ENCODE assay signal across 30 cellular contexts in the genomic region with DNA sequence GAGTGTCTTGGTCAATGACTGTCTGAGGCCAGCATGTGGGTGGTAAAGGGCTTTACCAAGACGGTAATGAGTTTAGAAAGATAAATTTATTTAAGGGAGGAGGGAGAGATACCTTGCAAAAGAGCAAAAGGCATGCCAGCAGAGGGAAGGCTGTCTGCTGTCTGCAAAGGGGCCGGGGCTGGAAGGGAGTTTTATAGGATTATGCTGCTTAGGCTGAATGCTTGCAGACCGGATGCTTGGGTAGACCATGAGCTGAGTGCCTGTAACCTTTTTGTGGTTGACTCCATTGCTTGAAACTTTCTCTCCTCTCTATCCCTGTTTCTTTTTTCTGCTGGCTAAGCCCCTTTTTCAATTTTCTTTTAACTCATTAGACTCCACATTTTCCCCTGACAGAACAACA.
"Had no signal": no experiment of that assay in that cellular context is flagged by ENCODE, and none has a peak within 500 bp of the region (broad histone marks: within the 10 kb centered on the region; RNA-seq: fewer than 3 reads in every experiment).

No MANE protein-coding gene starts in this region.

- DNase-seq: activated CD4-positive, alpha-beta T cell treated with anti-CD3 and anti-CD28 coated beads for 1 hour; activated CD4-positive, alpha-beta T cell treated with anti-CD3 and anti-CD28 coated beads for 4 hours; activated CD4-positive, alpha-beta T cell treated with anti-CD3 and anti-CD28 coated beads, Interleukin-2, amount 50 U/mL, for 1 hour; activated CD4-positive, alpha-beta T cell treated with anti-CD3 and anti-CD28 coated beads, Interleukin-2, amount 50 U/mL, for 48 hours; activated CD8-positive, alpha-beta memory T cell treated with anti-CD3 and anti-CD28 coated beads for 24 hours; activated CD8-positive, alpha-beta T cell treated with anti-CD3 and anti-CD28 coated beads for 36 hours; activated effector memory CD4-positive, alpha-beta T cell treated with Interleukin-2 at 50 U/mL for 16 hours; activated gamma-delta T cell treated with Interleukin-2 at 50 U/mL for 16 hours; activated naive CD4-positive, alpha-beta T cell treated with anti-CD3 and anti-CD28 coated beads, Interleukin-2, amount 50 U/mL, for 16 hours; activated naive CD4-positive, alpha-beta T cell treated with Interleukin-2 at 50 U/mL for 16 hours; activated naive CD8-positive, alpha-beta T cell treated with anti-CD3 and anti-CD28 coated beads for 36 hours; activated naive CD8-positive, alpha-beta T cell treated with anti-CD3 and anti-CD28 coated beads, Interleukin-2, amount 50 U/mL, for 24 hours; activated T-cell treated with anti-CD3 and anti-CD28 coated beads, Interleukin-2, amount 50 U/mL, for 4 hours; adrenal gland; amygdala; aorta; body of pancreas; caudate nucleus; cortex of kidney; dermis blood vessel endothelial cell; effector CD4-positive, alpha-beta T cell; effector memory CD8-positive, alpha-beta T cell; erythroblast; foreskin keratinocyte; gastrocnemius medialis; glutamatergic neuron; heart left ventricle; T-helper 2 cell had no signal

- H3K4me1 Mint-ChIP-seq: activated naive CD8-positive, alpha-beta T cell treated with anti-CD3 and anti-CD28 coated beads for 36 hours; activated naive CD8-positive, alpha-beta T cell treated with anti-CD3 and anti-CD28 coated beads, Interleukin-2, amount 50 U/mL, for 24 hours; activated T-helper 17 cell treated with anti-CD3 and anti-CD28 coated beads, Interleukin-2, amount 50 U/mL, for 72 hours had no signal

- H3K4me3 Mint-ChIP-seq: activated CD8-positive, alpha-beta T cell treated with anti-CD3 and anti-CD28 coated beads for 36 hours; activated naive CD8-positive, alpha-beta T cell treated with anti-CD3 and anti-CD28 coated beads for 36 hours; activated naive CD8-positive, alpha-beta T cell treated with anti-CD3 and anti-CD28 coated beads, Interleukin-2, amount 50 U/mL, for 24 hours; activated T-cell treated with anti-CD3 and anti-CD28 coated beads, Interleukin-2, amount 50 U/mL, for 4 hours; activated T-helper 17 cell treated with anti-CD3 and anti-CD28 coated beads, Interleukin-2, amount 50 U/mL, for 72 hours; effector memory CD8-positive, alpha-beta T cell had no signal

- H3K27ac Mint-ChIP-seq: activated CD8-positive, alpha-beta T cell treated with anti-CD3 and anti-CD28 coated beads for 36 hours; activated naive CD8-positive, alpha-beta T cell treated with anti-CD3 and anti-CD28 coated beads for 36 hours; activated naive CD8-positive, alpha-beta T cell treated with anti-CD3 and anti-CD28 coated beads, Interleukin-2, amount 50 U/mL, for 24 hours; activated T-helper 17 cell treated with anti-CD3 and anti-CD28 coated beads, Interleukin-2, amount 50 U/mL, for 72 hours; effector memory CD8-positive, alpha-beta T cell had no signal

- ATAC-seq: activated CD8-positive, alpha-beta T cell treated with anti-CD3 and anti-CD28 coated beads for 36 hours; activated naive CD8-positive, alpha-beta T cell treated with anti-CD3 and anti-CD28 coated beads, Interleukin-2, amount 50 U/mL, for 24 hours; activated T-cell treated with anti-CD3 and anti-CD28 coated beads, Interleukin-2, amount 50 U/mL, for 4 hours; activated T-helper 17 cell treated with anti-CD3 and anti-CD28 coated beads, Interleukin-2, amount 50 U/mL, for 72 hours; body of pancreas; effector memory CD8-positive, alpha-beta T cell; foreskin keratinocyte; gastrocnemius medialis; heart left ventricle had no signal

- H3K27me3 Mint-ChIP-seq: activated CD8-positive, alpha-beta T cell treated with anti-CD3 and anti-CD28 coated beads for 36 hours; activated naive CD8-positive, alpha-beta T cell treated with anti-CD3 and anti-CD28 coated beads for 36 hours; activated naive CD8-positive, alpha-beta T cell treated with anti-CD3 and anti-CD28 coated beads, Interleukin-2, amount 50 U/mL, for 24 hours; activated T-helper 17 cell treated with anti-CD3 and anti-CD28 coated beads, Interleukin-2, amount 50 U/mL, for 72 hours; effector memory CD8-positive, alpha-beta T cell had no signal

- H3K4me3 ChIP-seq: adrenal gland, body of pancreas, esophagus muscularis mucosa, gastrocnemius medialis, heart left ventricle had no signal

- H3K36me3 Mint-ChIP-seq: activated naive CD8-positive, alpha-beta T cell treated with anti-CD3 and anti-CD28 coated beads for 36 hours had no signal
